ENCODE assay signal across 8 cellular contexts in genomic region chr4:2220016-2220620, GRCh38. TPM values are rescaled to one million over a fixed set of nuclear protein-coding genes. Genes with fewer than 3 reads are reported as not detected.
A peak's percentile ranks its signal among the peaks of the same experiment; 100 is the strongest.
DNase-seq lines count a peak whose midpoint lies in the region; ATAC-seq, FAIRE-seq and TF ChIP-seq lines count a peak whose summit lies in the region.

No MANE protein-coding gene starts in this region.

- H3K36me3 ChIP-seq in bronchial epithelial cell (ENCODE audit: control insufficient read depth, insufficient read depth, low read length) (no peaks in the 10 kb centered on the region), keratinocyte (ENCODE audit: control insufficient read depth in 2 of 2, extremely low read depth in 1 of 2, insufficient read depth in 2 of 2, low read length in 2 of 2) (no peaks in the 10 kb centered on the region)

- no peaks in the 10 kb centered on the region for H3K9me3 ChIP-seq in keratinocyte (ENCODE audit: control insufficient read depth, low read depth, low read length)

- peaks cover 29% of the 10 kb centered on the region for H4K20me1 ChIP-seq in keratinocyte (ENCODE audit: control insufficient read depth, extremely low read depth, insufficient read depth, low read length)

- CTCF ChIA-PET in activated B cell treated with CpG ODN at 0.5 μM for 24 hours (lab: Charles Lee) = interaction anchor here (0.6 to 3.3 kb wide), 27 partner anchors 10 to 599 kb away, joined by 3 to 39 read pairs (median 4); partner anchors contain the start of genes CFAP99, HAUS3, POLN and RNF4

- H3K4me3 ChIP-seq in bronchial epithelial cell (ENCODE audit: low read depth, low read length) (no peak overlapping the region), keratinocyte (ENCODE audit: control insufficient read depth in 2 of 3, extremely low read depth in 1 of 3, insufficient read depth in 2 of 3, low read depth in 1 of 3, low read length in 3 of 3) (no peak overlapping the region)

- H3K4me1 Mint-ChIP-seq in activated B cell treated with CpG ODN at 0.5 μM for 24 hours = peaks cover 4% of the 10 kb centered on the region

- H3K27me3 Mint-ChIP-seq in activated B cell treated with CpG ODN at 0.5 μM for 24 hours = no peaks in the 10 kb centered on the region

- POLR2A ChIA-PET in activated B cell treated with CpG ODN at 0.5 μM for 24 hours (lab: Charles Lee) = interaction anchor here (0.8 to 1.0 kb wide), 2 partner anchors 19 to 249 kb away, joined by 3 read pairs; partner anchors contain the start of gene RNF4

- H3K27ac ChIP-seq in keratinocyte (ENCODE audit: control insufficient read depth, insufficient read depth, low read length) = no peak overlapping the region

- H3K27ac Mint-ChIP-seq in activated B cell treated with CpG ODN at 0.5 μM for 24 hours = no peak overlapping the region

- no peaks in the 10 kb centered on the region for H3K9me1 ChIP-seq in keratinocyte (ENCODE audit: control insufficient read depth, extremely low read depth, insufficient read depth, low read length)

- H3K4me2 ChIP-seq in keratinocyte (ENCODE audit: control insufficient read depth, extremely low read depth, insufficient read depth, low read depth, low read length) = no peak overlapping the region

- no peak overlapping the region for H2AFZ ChIP-seq in keratinocyte (ENCODE audit: control insufficient read depth, low read length)

- peaks cover 10% of the 10 kb centered on the region for H3K36me3 Mint-ChIP-seq in activated B cell treated with CpG ODN at 0.5 μM for 24 hours (ENCODE audit: low read depth)

- DNase-seq in CD1c-positive myeloid dendritic cell (ENCODE audit: extremely low spot score) (peak; percentile 74), NCI-H2107 treated with DMSO at 0.1 percent for 48 hours (lab: John Stamatoyannopoulos, UW; ENCODE audit: unreplicated experiment) (peak; percentile 56), activated B cell treated with CpG ODN at 0.5 μM for 24 hours (peak; percentile 62), bronchial epithelial cell (ENCODE audit: low read depth) (peak; percentile 54), keratinocyte (ENCODE audit: low read depth, low spot score) (peak; percentile 13)
- DNase-seq in stimulated activated CD4-positive, alpha-beta T cell treated with anti-CD3 and anti-CD28 coated beads, Interleukin-1b, Interleukin-23, amount 100 ng/mL, for 24 hours (ENCODE audit: low read depth in 4 of 4, low spot score in 1 of 4) = peak; percentile 64 to 71 (median 68)

- dilution Hi-C loops in keratinocyte (cut with MboI; ENCODE audit: extremely low pct_ligation_motif_present, low sequenced_read_pairs) = no loop called here

- FAIRE-seq in bronchial epithelial cell (lab: Jason Lieb, UNC) (peak; percentile 50), keratinocyte (lab: Jason Lieb, UNC) (peak; percentile 70)

- no peaks in the 10 kb centered on the region for H3K27me3 ChIP-seq in bronchial epithelial cell (ENCODE audit: control insufficient read depth, insufficient read depth, low read length)
- peaks cover 22% of the 10 kb centered on the region for H3K27me3 ChIP-seq in keratinocyte (ENCODE audit: control insufficient read depth, extremely low read depth, insufficient read depth, low read length)

- intact Hi-C loops in activated B cell treated with CpG ODN at 0.5 μM for 24 hours (cut with micrococcal nuclease) = loop anchor here (1.0 to 5.0 kb wide), 6 partner anchors 23 to 817 kb away; partner anchors contain the start of genes FAM193A, HAUS3 and POLN

- no peak overlapping the region for H3K9ac ChIP-seq in keratinocyte (ENCODE audit: control insufficient read depth, extremely low read depth, insufficient read depth, low read length)

- no peak overlapping the region for H3K4me3 Mint-ChIP-seq in activated B cell treated with CpG ODN at 0.5 μM for 24 hours

- no peaks in the 10 kb centered on the region for H3K79me2 ChIP-seq in keratinocyte (ENCODE audit: control insufficient read depth, insufficient read depth, low read length)

- H3K4me1 ChIP-seq in keratinocyte (ENCODE audit: control insufficient read depth, extremely low read depth, insufficient read depth, low read length) = peaks cover 14% of the 10 kb centered on the region

- ATAC-seq in GM21825 (IDR thresholded peaks at IDR 0.05; ENCODE audit: unreplicated experiment) (peak; percentile 56), activated B cell treated with CpG ODN at 0.5 μM for 24 hours (ENCODE audit: low read depth) (peak; percentile 97), GM19455 (IDR thresholded peaks at IDR 0.05; ENCODE audit: unreplicated experiment) (no peak)

- TF ChIP-seq CTCF in activated B cell treated with CpG ODN at 0.5 μM for 24 hours (IDR thresholded peaks at IDR 0.05) (peak; percentile 94), bronchial epithelial cell (IDR thresholded peaks at IDR 0.05; ENCODE audit: insufficient read depth, low read length, severe bottlenecking) (peak; percentile 92), keratinocyte (optimal IDR thresholded peaks at IDR 0.05 in 1 of 3, IDR thresholded peaks at IDR 0.05 in 1 of 3, conservative IDR thresholded peaks at IDR 0.05 in 1 of 3; ENCODE audit: extremely low read depth in 1 of 3, insufficient read depth in 2 of 3, low read length in 3 of 3) (peak; percentile 90 to 99 (median 98))

- no peaks in the 10 kb centered on the region for H3K9me3 Mint-ChIP-seq in activated B cell treated with CpG ODN at 0.5 μM for 24 hours

RNA-seq across cellular contexts. Expression of gene HAUS3, which starts 21.8 kb away (rescaled TPM):
- total RNA-seq in activated B cell treated with CpG ODN at 0.5 μM for 24 hours = 17.9 and 19.0 TPM in 2 replicates
- 8.4 and 9.2 TPM in 2 replicates for total RNA-seq in bronchial epithelial cell
- polyA plus RNA-seq in keratinocyte = 4.8 to 11.1 TPM (median 6.0 TPM) in 3 replicates
- polyA plus RNA-seq in keratinocyte (2011; ENCODE audit: low read depth) = 8.7 TPM
- polyA plus RNA-seq in keratinocyte (2011; cell fraction: cytosol; rRNA removed) = 3.1 and 5.6 TPM in 2 replicates
- 9.3 and 15.5 TPM in 2 replicates for polyA plus RNA-seq in keratinocyte (2011; cell fraction: nucleus; rRNA removed)
- 6.8 and 8.1 TPM in 2 replicates for polyA plus RNA-seq in keratinocyte (2012; ENCODE audit: low replicate concordance)
- 1.5 to 3.2 TPM (median 1.9 TPM) in 3 replicates for polyA minus RNA-seq in keratinocyte
- 6.9 TPM for polyA minus RNA-seq in keratinocyte (2011; cell fraction: cytosol; rRNA and poly(A)+ RNA removed)
- 3.7 and 9.0 TPM in 2 replicates for polyA minus RNA-seq in keratinocyte (2011; cell fraction: nucleus; rRNA and poly(A)+ RNA removed)

RNA-seq across cellular contexts. Expression of gene POLN, which starts 21.8 kb away (rescaled TPM):
- total RNA-seq in activated B cell treated with CpG ODN at 0.5 μM for 24 hours (1.4 and 1.7 TPM in 2 replicates), bronchial epithelial cell (1.4 and 1.6 TPM in 2 replicates)
- 0.45 to 1.4 TPM (median 1.3 TPM) in 3 replicates for polyA plus RNA-seq in keratinocyte
- 1.2 TPM for polyA plus RNA-seq in keratinocyte (2011; ENCODE audit: low read depth)
- 0.75 and 0.78 TPM in 2 replicates for polyA plus RNA-seq in keratinocyte (2011; cell fraction: cytosol; rRNA removed)
- 3.4 and 5.8 TPM in 2 replicates for polyA plus RNA-seq in keratinocyte (2011; cell fraction: nucleus; rRNA removed)
- 0.29 and 1.4 TPM in 2 replicates for polyA plus RNA-seq in keratinocyte (2012; ENCODE audit: low replicate concordance)
- 0.52 to 3.6 TPM (median 3.2 TPM) in 3 replicates for polyA minus RNA-seq in keratinocyte
- not detected for polyA minus RNA-seq in keratinocyte (2011; cell fraction: cytosol; rRNA and poly(A)+ RNA removed)
- 3.3 and 4.3 TPM in 2 replicates for polyA minus RNA-seq in keratinocyte (2011; cell fraction: nucleus; rRNA and poly(A)+ RNA removed)

RNA-seq across cellular contexts. Expression of gene MXD4, which starts 41.8 kb away (rescaled TPM):
- 28.7 and 36.7 TPM in 2 replicates for total RNA-seq in activated B cell treated with CpG ODN at 0.5 μM for 24 hours
- 10.5 and 13.2 TPM in 2 replicates for total RNA-seq in bronchial epithelial cell
- polyA plus RNA-seq in keratinocyte = 21.1 to 43.6 TPM (median 26.0 TPM) in 3 replicates
- 64.0 TPM for polyA plus RNA-seq in keratinocyte (2011; ENCODE audit: low read depth)
- polyA plus RNA-seq in keratinocyte (2011; cell fraction: cytosol; rRNA removed) = 18.7 and 37.2 TPM in 2 replicates
- polyA plus RNA-seq in keratinocyte (2011; cell fraction: nucleus; rRNA removed) = 34.3 and 42.2 TPM in 2 replicates
- 16.2 and 29.4 TPM in 2 replicates for polyA plus RNA-seq in keratinocyte (2012; ENCODE audit: low replicate concordance)
- polyA minus RNA-seq in keratinocyte = 22.8 to 33.1 TPM (median 31.4 TPM) in 3 replicates
- polyA minus RNA-seq in keratinocyte (2011; cell fraction: cytosol; rRNA and poly(A)+ RNA removed) = 61.6 TPM
- polyA minus RNA-seq in keratinocyte (2011; cell fraction: nucleus; rRNA and poly(A)+ RNA removed) = 25.3 and 26.9 TPM in 2 replicates

Comparison
In these comparisons a context has a peak if more than half of its experiments do, and no peak if none do; other contexts are left out.
1. DNase-seq: peak in every context shown above with its lines; median percentile 74 in CD1c-positive myeloid dendritic cell; 68 in stimulated activated CD4-positive, alpha-beta T cell treated with anti-CD3 and anti-CD28 coated beads, Interleukin-1b, Interleukin-23, amount 100 ng/mL, for 24 hours; 62 in activated B cell treated with CpG ODN at 0.5 μM for 24 hours; 56 in NCI-H2107 treated with DMSO at 0.1 percent for 48 hours; 54 in bronchial epithelial cell; 13 in keratinocyte.